16 cellular contexts compared by ENCODE assay signal in genomic region chrX:14919421-14919820, GRCh38. TPM values are rescaled to one million over a fixed set of nuclear protein-coding genes. Genes with fewer than 3 reads are reported as not detected.
DNase-seq lines count a peak whose midpoint lies in the region; ATAC-seq and TF ChIP-seq lines count a peak whose summit lies in the region.
"Had no signal": no experiment of that assay in that cellular context is flagged by ENCODE, and none has a peak within 500 bp of the region (broad histone marks: within the 10 kb centered on the region; RNA-seq: fewer than 3 reads in every experiment).

No MANE protein-coding gene starts in this region.

- DNase-seq in AG04450 (ENCODE audit: low read depth, low spot score) (no peak), HEK293T (ENCODE audit: extremely low spot score) (no peak), amniotic epithelial cell (ENCODE audit: low read depth) (peak; percentile 12), myocyte (ENCODE audit: low read depth) (peak; percentile 27), NCI-H748 treated with DMSO at 0.1 percent for 48 hours (lab: John Stamatoyannopoulos, UW) (no peak), NCI-H1930 (lab: John Stamatoyannopoulos, UW) (no peak), right atrium auricular region (ENCODE audit: low spot score) (no peak)
- DNase-seq: CD4-positive, CD25-positive, alpha-beta regulatory T cell; DMS79; H7 had no signal

- TF ChIP-seq CTCF in AG04450 (IDR thresholded peaks at IDR 0.05; ENCODE audit: low read depth, low read length) (0 out of 2 replicates have a peak, but pooled peaks have one; percentile 6), right atrium auricular region (IDR thresholded peaks at IDR 0.05) (no peak)

- no peak for ATAC-seq in HG03432 (IDR thresholded peaks at IDR 0.05; ENCODE audit: unreplicated experiment)
- ATAC-seq: GM12878, GM23338 had no signal

- H3K27ac ChIP-seq in AG04450 (ENCODE audit: low read depth, low read length) (peak overlapping the region; percentile 68), right atrium auricular region (no peak overlapping the region)
- H3K27ac ChIP-seq: 22Rv1; BLaER1 treated with 17β-estradiol and CSF1 and Interleukin-3, amounts not matched to agents 10 nM and 100 nM; KMS-11 had no signal

- H3K9me3 ChIP-seq in AG04450 (ENCODE audit: control insufficient read depth, insufficient read depth, low read length) (no peaks in the 10 kb centered on the region), right atrium auricular region (no peaks in the 10 kb centered on the region)
- H3K9me3 ChIP-seq: BLaER1 treated with 17β-estradiol and CSF1 and Interleukin-3, amounts not matched to agents 10 nM and 100 nM had no signal

- POLR2A ChIA-PET in AG04450 (lab: Yijun Ruan, JAX) (interaction anchor here (0.8 to 1.0 kb wide), 2 partner anchors 46 to 55 kb away, joined by 3 to 5 read pairs; partner anchors contain the start of genes FANCB and MOSPD2), HEK293T (lab: Yijun Ruan, JAX) (no interaction called here)

- peaks cover 11% of the 10 kb centered on the region for H3K36me3 ChIP-seq in right atrium auricular region

- H3K4me3 ChIP-seq in AG04450 (ENCODE audit: low read depth, low read length) (no peak overlapping the region), right atrium auricular region (no peak overlapping the region)
- H3K4me3 ChIP-seq: BLaER1 treated with 17β-estradiol and CSF1 and Interleukin-3, amounts not matched to agents 10 nM and 100 nM; GM12878; GM23338 had no signal

- H3K27me3 ChIP-seq in AG04450 (ENCODE audit: control insufficient read depth, insufficient read depth, low read length) = no peaks in the 10 kb centered on the region
- no peaks in the 10 kb centered on the region for H3K27me3 ChIP-seq in right atrium auricular region

- CTCF ChIA-PET in AG04450 (lab: Charles Lee) (no interaction called here), HEK293T (lab: Yijun Ruan, JAX) (interaction anchor here (0.5 kb wide), 1 partner anchor 1973 kb away, joined by 4 read pairs; no protein-coding TSS in a partner anchor)

- H3K4me1 ChIP-seq in right atrium auricular region = no peaks in the 10 kb centered on the region
- H3K4me1 ChIP-seq: BLaER1 treated with 17β-estradiol and CSF1 and Interleukin-3, amounts not matched to agents 10 nM and 100 nM had no signal

TF ChIP-seq in HEK293T, 16 proteins besides CTCF, POLR2A, EP300 and RAD21:
- TF ChIP-seq CTBP1 (IDR thresholded peaks at IDR 0.05; ENCODE audit: borderline replicate concordance) = no peak
- no peak for TF ChIP-seq FOXM1 (IDR thresholded peaks at IDR 0.05; ENCODE audit: borderline replicate concordance)
- TF ChIP-seq ZNF384 (IDR thresholded peaks at IDR 0.05) = no peak
- TF ChIP-seq PKNOX1 (IDR thresholded peaks at IDR 0.05) = peak; percentile 50

RNA-seq across cellular contexts. Expression of gene MOSPD2, which starts 46.2 kb away (rescaled TPM):
- polyA plus RNA-seq in AG04450 (2011; rRNA removed) = 26.4 and 36.1 TPM in 2 replicates
- polyA minus RNA-seq in AG04450 (2011; rRNA and poly(A)+ RNA removed) = 27.6 and 36.9 TPM in 2 replicates
- total RNA-seq in myocyte = 10.1 and 10.9 TPM in 2 replicates
- 8.9 TPM for polyA plus RNA-seq in myocyte (2012)
- 1 to 10 TPM; 4.3 to 9.6 TPM for total RNA-seq in right atrium auricular region

RNA-seq across cellular contexts. Expression of gene FANCB, which starts 46.6 kb away (rescaled TPM):
- polyA plus RNA-seq in AG04450 (2011; rRNA removed) = 1.5 and 2.7 TPM in 2 replicates
- polyA minus RNA-seq in AG04450 (2011; rRNA and poly(A)+ RNA removed) = 3.2 and 6.3 TPM in 2 replicates
- total RNA-seq in myocyte = 0.88 and 1.2 TPM in 2 replicates
- 0.32 TPM for polyA plus RNA-seq in myocyte (2012)
- total RNA-seq in right atrium auricular region = under 1 TPM; 0.47 to 0.59 TPM

Comparison
In these comparisons a context has a peak if more than half of its experiments do, and no peak if none do; other contexts are left out.
1. DNase-seq: peak in amniotic epithelial cell (single experiment) and myocyte (single experiment); none in AG04450 (single experiment), HEK293T (single experiment), NCI-H748 treated with DMSO at 0.1 percent for 48 hours (single experiment), NCI-H1930 (0 of 2) and right atrium auricular region (single experiment).